ENCODE assay signal across 10 cellular contexts in the genomic region with DNA sequence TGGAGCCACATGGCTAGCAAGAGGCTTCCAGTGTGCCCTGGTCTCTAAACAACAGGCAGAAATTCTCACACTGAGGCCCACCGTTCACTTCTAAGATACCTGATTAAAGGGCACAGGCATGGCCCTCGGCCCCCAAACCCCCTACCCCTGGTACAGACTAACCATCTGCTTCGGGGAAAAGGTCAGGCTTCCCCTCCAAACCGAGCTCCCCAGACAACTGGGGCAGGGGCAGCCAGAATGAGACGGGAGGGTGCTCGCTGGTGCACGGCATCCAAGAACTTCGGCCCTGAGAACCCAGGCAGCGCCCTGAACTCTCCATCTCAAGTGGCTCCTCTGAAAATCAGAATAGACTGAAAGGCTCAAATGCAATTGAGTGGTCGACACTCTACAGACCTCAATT. TPM values are rescaled to one million over a fixed set of nuclear protein-coding genes. Genes with fewer than 3 reads are reported as not detected.
DNase-seq lines count a peak whose midpoint lies in the region; ATAC-seq and TF ChIP-seq lines count a peak whose summit lies in the region.
"Had no signal": no experiment of that assay in that cellular context is flagged by ENCODE, and none has a peak within 500 bp of the region (broad histone marks: within the 10 kb centered on the region; RNA-seq: fewer than 3 reads in every experiment).

No MANE protein-coding gene starts in this region.

- H3K27me3 Mint-ChIP-seq in activated CD8-positive, alpha-beta T cell treated with anti-CD3 and anti-CD28 coated beads for 36 hours, result no peaks in the 10 kb centered on the region
- no peaks in the 10 kb centered on the region for H3K27me3 Mint-ChIP-seq in naive thymus-derived CD4-positive, alpha-beta T cell
- no peaks in the 10 kb centered on the region for H3K27me3 Mint-ChIP-seq in Caco-2 (ENCODE audit: insufficient read depth, unreplicated experiment)

- H3K4me1 Mint-ChIP-seq in activated CD8-positive, alpha-beta T cell treated with anti-CD3 and anti-CD28 coated beads for 36 hours (ENCODE audit: low read depth), result peaks cover 40% of the 10 kb centered on the region
- H3K4me1 Mint-ChIP-seq in naive thymus-derived CD4-positive, alpha-beta T cell, result peaks cover 66 to 88% (median 73%) of the 10 kb centered on the region in 7 donors
- peaks cover 29% of the 10 kb centered on the region for H3K4me1 Mint-ChIP-seq in Caco-2 (ENCODE audit: low read depth, unreplicated experiment)

- POLR2A ChIA-PET in A673 (lab: Charles Lee; ENCODE audit: low non-redundant PET) (no interaction called here), Caco-2 (lab: Charles Lee) (no interaction called here)
- POLR2A ChIA-PET in activated CD8-positive, alpha-beta T cell treated with anti-CD3 and anti-CD28 coated beads for 36 hours (lab: Charles Lee), result interaction anchor here (0.8 to 5.5 kb wide), 9 partner anchors 11 to 165 kb away, joined by 3 to 40 read pairs (median 4); partner anchors contain the start of genes BRSK1, TMEM238 and UBE2S
- POLR2A ChIA-PET in naive thymus-derived CD4-positive, alpha-beta T cell (lab: Charles Lee), result interaction anchor here (1.0 to 12.3 kb wide), 7 partner anchors 8 to 155 kb away, joined by 3 to 156 read pairs (median 20); partner anchors contain the start of genes BRSK1, HSPBP1, KMT5C and TMEM238

- intact Hi-C loops in A673 (cut with micrococcal nuclease; ENCODE audit: unreplicated experiment), result no loop called here
- intact Hi-C loops in activated CD8-positive, alpha-beta T cell treated with anti-CD3 and anti-CD28 coated beads for 36 hours (cut with micrococcal nuclease), result loop anchor here (10.0 kb wide), 1 partner anchor 402 kb away; the partner anchor contains the start of gene U2AF2
- intact Hi-C loops in naive thymus-derived CD4-positive, alpha-beta T cell (cut with micrococcal nuclease), result loop anchor here in 1 of 2 donors (10.0 kb wide), 2 partner anchors 168 to 892 kb away; partner anchors contain the start of gene ZNF444
- intact Hi-C loops in Caco-2 (cut with micrococcal nuclease; ENCODE audit: unreplicated experiment), result no loop called here

- H4K20me1 ChIP-seq in hepatocyte (ENCODE audit: insufficient read depth, poor library complexity, severe bottlenecking), result peaks cover 100% of the 10 kb centered on the region

- H3K4me2 ChIP-seq in hepatocyte, result no peak overlapping the region

- H3K9me2 ChIP-seq in hepatocyte (replicated peaks; ENCODE audit: insufficient read depth), result no peaks in the 10 kb centered on the region

- peaks cover 7% of the 10 kb centered on the region for H3K36me3 ChIP-seq in A673 (ENCODE audit: insufficient read depth, low read length, poor library complexity, severe bottlenecking)
- peaks cover 0 to 25% (median 0%) of the 10 kb centered on the region in 3 experiments for H3K36me3 ChIP-seq in naive thymus-derived CD4-positive, alpha-beta T cell (ENCODE audit: control insufficient read depth in 2 of 3, insufficient read depth in 3 of 3, low read length in 3 of 3)
- H3K36me3 ChIP-seq in Caco-2 (ENCODE audit: control insufficient read depth, insufficient read depth, low read length), result peaks cover 3% of the 10 kb centered on the region
- H3K36me3 ChIP-seq in hepatocyte (replicated peaks; ENCODE audit: insufficient read depth, low read depth), result no peaks in the 10 kb centered on the region

- TF ChIP-seq CTCF in A673 (conservative IDR thresholded peaks at IDR 0.05; ENCODE audit: low read depth, low read length) (no peak), GM12864 (IDR thresholded peaks at IDR 0.05; ENCODE audit: low read depth, low read length, missing control alignments) (no peak), Caco-2 (IDR thresholded peaks at IDR 0.05; ENCODE audit: insufficient read depth in 1 of 2, low read depth in 1 of 2, low read length in 1 of 2, severe bottlenecking in 1 of 2, unreplicated experiment in 1 of 2) (no peak), hepatocyte (IDR thresholded peaks at IDR 0.05; ENCODE audit: poor library complexity) (no peak)
- no peak for TF ChIP-seq CTCF in activated CD8-positive, alpha-beta T cell treated with anti-CD3 and anti-CD28 coated beads for 36 hours (IDR thresholded peaks at IDR 0.05)

- H3K4me3 ChIP-seq in A673 (ENCODE audit: low read depth, low read length, poor library complexity, severe bottlenecking), result no peak overlapping the region
- H3K4me3 ChIP-seq in GM12864 (ENCODE audit: low read depth, low read length), result peak overlapping the region; percentile 93
- peak overlapping the region; percentile 77 for H3K4me3 ChIP-seq in naive thymus-derived CD4-positive, alpha-beta T cell (ENCODE audit: low read length)
- no peak overlapping the region for H3K4me3 ChIP-seq in Caco-2 (ENCODE audit: low read depth, low read length)
- H3K4me3 ChIP-seq in hepatocyte, result no peak overlapping the region

- H3K9me3 ChIP-seq in A673 (ENCODE audit: low read depth, low read length, poor library complexity, severe bottlenecking) (no peaks in the 10 kb centered on the region), Caco-2 (no peaks in the 10 kb centered on the region), hepatocyte (ENCODE audit: low read depth) (no peaks in the 10 kb centered on the region)
- H3K9me3 ChIP-seq in naive thymus-derived CD4-positive, alpha-beta T cell (ENCODE audit: control insufficient read depth in 2 of 3, low read length in 3 of 3), result no peaks in the 10 kb centered on the region

- CTCF ChIA-PET in A673 (lab: Charles Lee) (no interaction called here), Caco-2 (lab: Charles Lee) (no interaction called here)
- CTCF ChIA-PET in activated CD8-positive, alpha-beta T cell treated with anti-CD3 and anti-CD28 coated beads for 36 hours (lab: Charles Lee), result interaction anchor here (1.0 to 3.5 kb wide), 4 partner anchors 39 to 131 kb away, joined by 5 to 11 read pairs (median 8); partner anchors contain the start of gene TMEM238
- CTCF ChIA-PET in naive thymus-derived CD4-positive, alpha-beta T cell (lab: Charles Lee), result interaction anchor here (0.7 to 2.8 kb wide), 3 partner anchors 27 to 1026 kb away, joined by 3 to 9 read pairs (median 5); partner anchors contain the start of gene HSPBP1

- peak overlapping the region; percentile 96 for H3K4me3 Mint-ChIP-seq in activated CD8-positive, alpha-beta T cell treated with anti-CD3 and anti-CD28 coated beads for 36 hours
- H3K4me3 Mint-ChIP-seq in naive thymus-derived CD4-positive, alpha-beta T cell, result peak overlapping the region; percentile 89 to 99 (median 98)
- H3K4me3 Mint-ChIP-seq in Caco-2 (ENCODE audit: unreplicated experiment), result no peak overlapping the region

- H3K36me3 Mint-ChIP-seq in activated CD8-positive, alpha-beta T cell treated with anti-CD3 and anti-CD28 coated beads for 36 hours (ENCODE audit: low read depth), result peaks cover 67% of the 10 kb centered on the region
- H3K36me3 Mint-ChIP-seq in naive thymus-derived CD4-positive, alpha-beta T cell, result peaks cover 0 to 48% (median 7%) of the 10 kb centered on the region in 5 donors
- peaks cover 41% of the 10 kb centered on the region for H3K36me3 Mint-ChIP-seq in Caco-2 (ENCODE audit: insufficient read depth, unreplicated experiment)

- in situ Hi-C loops in ACHN (cut with HindIII; ENCODE audit: low pct_ligation_motif_present, low pct_unique_long_range_greater_than_20kb, low sequenced_read_pairs), result no loop called here

- no peaks in the 10 kb centered on the region for H3K9me3 Mint-ChIP-seq in activated CD8-positive, alpha-beta T cell treated with anti-CD3 and anti-CD28 coated beads for 36 hours
- no peaks in the 10 kb centered on the region for H3K9me3 Mint-ChIP-seq in naive thymus-derived CD4-positive, alpha-beta T cell
- H3K9me3 Mint-ChIP-seq in Caco-2 (ENCODE audit: unreplicated experiment), result no peaks in the 10 kb centered on the region

- peaks cover 100% of the 10 kb centered on the region for H3K79me2 ChIP-seq in hepatocyte

- no peak for ATAC-seq in activated CD8-positive, alpha-beta T cell treated with anti-CD3 and anti-CD28 coated beads for 36 hours
- ATAC-seq in naive thymus-derived CD4-positive, alpha-beta T cell, result no peak
- ATAC-seq: SK-N-SH treated with all-trans-retinoic acid at 6 μM for 48 hours had no signal

- no peaks in the 10 kb centered on the region for H3K27me3 ChIP-seq in A673 (replicated peaks; ENCODE audit: insufficient read depth, low read depth, low read length, poor library complexity)
- no peaks in the 10 kb centered on the region for H3K27me3 ChIP-seq in naive thymus-derived CD4-positive, alpha-beta T cell (ENCODE audit: control insufficient read depth in 2 of 2, insufficient read depth in 2 of 2, low read length in 2 of 2)
- no peaks in the 10 kb centered on the region for H3K27me3 ChIP-seq in Caco-2 (replicated peaks; ENCODE audit: control insufficient read depth, insufficient read depth, low read length)
- H3K27me3 ChIP-seq in hepatocyte, result no peaks in the 10 kb centered on the region

- 93% methylated on average over 10 of the region's 10 CpGs for WGBS in hepatocyte (ENCODE audit: low lambda C conversion rate, missing lambda C conversion rate)

- no peak overlapping the region for H2AFZ ChIP-seq in hepatocyte

- DNase-seq in A673 (ENCODE audit: low spot score) (no peak), GM12864 (ENCODE audit: low read depth) (no peak), ACHN (no peak), Caco-2 (no peak), hepatocyte (ENCODE audit: low spot score) (no peak), SKM-1 (lab: John Stamatoyannopoulos, UW; ENCODE audit: unreplicated experiment) (no peak)
- DNase-seq in activated CD8-positive, alpha-beta T cell treated with anti-CD3 and anti-CD28 coated beads for 36 hours, result no peak
- no peak for DNase-seq in naive thymus-derived CD4-positive, alpha-beta T cell

- H3K27ac Mint-ChIP-seq in activated CD8-positive, alpha-beta T cell treated with anti-CD3 and anti-CD28 coated beads for 36 hours, result peak overlapping the region; percentile 99
- peak overlapping the region; percentile 95 to 99 (median 97) for H3K27ac Mint-ChIP-seq in naive thymus-derived CD4-positive, alpha-beta T cell
- no peak overlapping the region for H3K27ac Mint-ChIP-seq in Caco-2 (ENCODE audit: unreplicated experiment)

- H3K27ac ChIP-seq in A673 (ENCODE audit: low read depth, low read length, poor library complexity, severe bottlenecking) (peak overlapping the region; percentile 42), hepatocyte (no peak overlapping the region)
- peak overlapping the region; percentile 94 for H3K27ac ChIP-seq in naive thymus-derived CD4-positive, alpha-beta T cell (ENCODE audit: low read depth, low read length)

- peaks cover 17% of the 10 kb centered on the region for H3K4me1 ChIP-seq in A673 (ENCODE audit: insufficient read depth, low read length, poor library complexity, severe bottlenecking)
- H3K4me1 ChIP-seq in naive thymus-derived CD4-positive, alpha-beta T cell (ENCODE audit: control insufficient read depth in 2 of 2, insufficient read depth in 2 of 2, low read length in 2 of 2), result peaks cover 75% of the 10 kb centered on the region in 2 donors
- H3K4me1 ChIP-seq in Caco-2, result 0 out of 2 replicates have a peak, but pooled peaks cover 14% of the 10 kb centered on the region
- H3K4me1 ChIP-seq in hepatocyte (ENCODE audit: insufficient read depth), result peaks cover 19% of the 10 kb centered on the region

- no TSS peak for BruUV-seq in A673 (replicated peaks; lab: Mats Ljungman, UMichigan)
- no TSS peak for BruUV-seq in Caco-2 (replicated peaks; lab: Mats Ljungman, UMichigan)

RNA-seq across cellular contexts. Expression of gene PPP6R1, which starts 5.6 kb away (rescaled TPM):
- total RNA-seq in A673 (2021) (103 and 108 TPM in 2 replicates), Caco-2 (2022) (113 and 118 TPM in 2 replicates), hepatocyte (37.1 and 39.5 TPM in 2 replicates)
- 100 to 1,000 TPM; 197 to 207 TPM for total RNA-seq in activated CD8-positive, alpha-beta T cell treated with anti-CD3 and anti-CD28 coated beads for 36 hours
- 100 to 1,000 TPM; 151 to 223 (median 168) TPM for total RNA-seq in naive thymus-derived CD4-positive, alpha-beta T cell
- 100 to 1,000 TPM in 1 of 2 donors, 10 to 100 TPM in 1; 39.3 to 103 TPM for polyA plus RNA-seq in naive thymus-derived CD4-positive, alpha-beta T cell
- 76.0 and 79.3 TPM in 2 replicates for polyA plus RNA-seq in hepatocyte

RNA-seq across cellular contexts. Expression of gene TMEM86B, which starts 24.7 kb away (rescaled TPM):
- total RNA-seq in A673 (2021) (4.8 and 6.1 TPM in 2 replicates), Caco-2 (2022) (18.0 and 21.2 TPM in 2 replicates), hepatocyte (18.6 and 21.1 TPM in 2 replicates)
- total RNA-seq in activated CD8-positive, alpha-beta T cell treated with anti-CD3 and anti-CD28 coated beads for 36 hours, result 1 to 10 TPM; 5.8 to 6.2 TPM
- 10 to 100 TPM; 10.4 to 24.1 (median 10.7) TPM for total RNA-seq in naive thymus-derived CD4-positive, alpha-beta T cell
- 1 to 10 TPM; 1.2 to 3.3 TPM for polyA plus RNA-seq in naive thymus-derived CD4-positive, alpha-beta T cell
- 48.6 and 62.3 TPM in 2 replicates for polyA plus RNA-seq in hepatocyte

RNA-seq across cellular contexts. Expression of gene HSPBP1, which starts 26.6 kb away (rescaled TPM):
- total RNA-seq in A673 (2021) (80.3 and 83.4 TPM in 2 replicates), Caco-2 (2022) (69.6 and 71.4 TPM in 2 replicates), hepatocyte (31.5 and 33.9 TPM in 2 replicates)
- 10 to 100 TPM; 46.4 to 47.1 TPM for total RNA-seq in activated CD8-positive, alpha-beta T cell treated with anti-CD3 and anti-CD28 coated beads for 36 hours
- 10 to 100 TPM; 15.0 to 30.0 (median 16.0) TPM for total RNA-seq in naive thymus-derived CD4-positive, alpha-beta T cell
- polyA plus RNA-seq in naive thymus-derived CD4-positive, alpha-beta T cell, result 10 to 100 TPM; 35.4 to 44.7 TPM
- polyA plus RNA-seq in hepatocyte, result 52.2 and 54.5 TPM in 2 replicates

RNA-seq across cellular contexts. Expression of gene BRSK1, which starts 30.5 kb away (rescaled TPM):
- total RNA-seq in A673 (2021) (30.5 and 36.8 TPM in 2 replicates), Caco-2 (2022) (24.6 and 28.6 TPM in 2 replicates), hepatocyte (3.3 and 13.2 TPM in 2 replicates)
- 1 to 10 TPM; 5.1 to 5.8 TPM for total RNA-seq in activated CD8-positive, alpha-beta T cell treated with anti-CD3 and anti-CD28 coated beads for 36 hours
- total RNA-seq in naive thymus-derived CD4-positive, alpha-beta T cell, result 1 to 10 TPM in 3 of 5 experiments, under 1 TPM in 2; 0.41 to 6.3 (median 3.4) TPM
- not detected for polyA plus RNA-seq in naive thymus-derived CD4-positive, alpha-beta T cell
- 2.4 and 2.7 TPM in 2 replicates for polyA plus RNA-seq in hepatocyte

RNA-seq across cellular contexts. Expression of gene PTPRH, which starts 44.0 kb away (rescaled TPM):
- 0.17 and 0.55 TPM in 2 replicates for total RNA-seq in A673 (2021)
- total RNA-seq in activated CD8-positive, alpha-beta T cell treated with anti-CD3 and anti-CD28 coated beads for 36 hours, result not detected
- under 1 TPM in 1 of 5 experiments, not detected in 4; 0.56 TPM for total RNA-seq in naive thymus-derived CD4-positive, alpha-beta T cell
- not detected for polyA plus RNA-seq in naive thymus-derived CD4-positive, alpha-beta T cell
- 2.3 and 2.7 TPM in 2 replicates for total RNA-seq in Caco-2 (2022)
- 30.9 and 31.5 TPM in 2 replicates for total RNA-seq in hepatocyte
- polyA plus RNA-seq in hepatocyte, result 7.2 and 7.3 TPM in 2 replicates
- total RNA-seq: activated CD8-positive, alpha-beta memory T cell treated with anti-CD3 and anti-CD28 coated beads for 36 hours had no signal

Comparison
In these comparisons a context has a peak if more than half of its experiments do, and no peak if none do; other contexts are left out.
1. H3K4me3 ChIP-seq: peak in GM12864 (single experiment) and naive thymus-derived CD4-positive, alpha-beta T cell (single experiment); none in A673 (single experiment), Caco-2 (single experiment) and hepatocyte (single experiment).
2. CTCF ChIA-PET loops: an anchor here in activated CD8-positive, alpha-beta T cell treated with anti-CD3 and anti-CD28 coated beads for 36 hours (1.0 to 3.5 kb wide) and naive thymus-derived CD4-positive, alpha-beta T cell (0.7 to 2.8 kb wide); none called in A673 and Caco-2.
3. POLR2A ChIA-PET loops: an anchor here in activated CD8-positive, alpha-beta T cell treated with anti-CD3 and anti-CD28 coated beads for 36 hours (0.8 to 5.5 kb wide) and naive thymus-derived CD4-positive, alpha-beta T cell (1.0 to 12.3 kb wide); none called in A673 and Caco-2.